ENCODE assay signal across 18 cellular contexts in the genomic region with DNA sequence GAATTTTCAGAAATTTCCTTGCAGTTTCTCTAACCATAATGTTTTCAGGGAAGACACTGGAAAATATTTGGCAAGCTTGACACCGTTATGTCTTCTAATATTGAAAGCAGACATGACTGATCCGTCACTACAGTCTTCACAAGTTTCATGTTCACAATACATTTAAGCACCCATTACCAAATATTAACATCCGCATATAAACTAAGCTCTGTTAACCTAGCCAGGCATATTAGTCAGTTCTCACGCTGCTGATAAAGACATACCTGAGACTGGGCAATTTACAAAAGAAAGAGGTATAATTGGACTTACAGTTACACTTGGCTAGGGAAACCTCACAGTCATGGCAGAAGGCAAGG.
"Had no signal": no experiment of that assay in that cellular context is flagged by ENCODE, and none has a peak within 500 bp of the region (broad histone marks: within the 10 kb centered on the region; RNA-seq: fewer than 3 reads in every experiment).

No MANE protein-coding gene starts in this region.

- H3K4me3 Mint-ChIP-seq: activated B cell treated with CpG ODN at 0.5 μM for 24 hours; activated CD8-positive, alpha-beta T cell treated with anti-CD3 and anti-CD28 coated beads for 36 hours; activated T-helper 17 cell treated with anti-CD3 and anti-CD28 coated beads, Interleukin-2, amount 50 U/mL, for 72 hours; naive thymus-derived CD8-positive, alpha-beta T cell; stimulated activated naive CD8-positive, alpha-beta T cell treated with anti-CD3 and anti-CD28 coated beads, Interleukin-15, Interleukin-2, amounts not matched to agents 100 ng/mL and 50 ng/mL, for 24 hours had no signal

- ATAC-seq: activated CD8-positive, alpha-beta T cell treated with anti-CD3 and anti-CD28 coated beads for 36 hours; activated T-helper 17 cell treated with anti-CD3 and anti-CD28 coated beads, Interleukin-2, amount 50 U/mL, for 72 hours; body of pancreas; naive thymus-derived CD8-positive, alpha-beta T cell; psoas muscle; right cardiac atrium had no signal

- H3K27me3 ChIP-seq: body of pancreas, ovary, transverse colon, vagina had no signal

- H3K4me1 ChIP-seq: body of pancreas, psoas muscle, transverse colon, vagina had no signal

- H3K36me3 ChIP-seq: ovary, transverse colon, vagina had no signal

- H3K27me3 Mint-ChIP-seq: activated CD8-positive, alpha-beta T cell treated with anti-CD3 and anti-CD28 coated beads for 36 hours; activated T-helper 17 cell treated with anti-CD3 and anti-CD28 coated beads, Interleukin-2, amount 50 U/mL, for 72 hours; stimulated activated naive CD8-positive, alpha-beta T cell treated with anti-CD3 and anti-CD28 coated beads, Interleukin-15, Interleukin-2, amounts not matched to agents 100 ng/mL and 50 ng/mL, for 24 hours had no signal

- H3K4me3 ChIP-seq: body of pancreas, dorsolateral prefrontal cortex, ovary, psoas muscle, skin epidermis, transverse colon, vagina had no signal

- H3K27ac ChIP-seq: body of pancreas, dorsolateral prefrontal cortex, ovary, psoas muscle, skin epidermis, transverse colon, vagina had no signal

- H3K9me3 Mint-ChIP-seq: activated CD8-positive, alpha-beta T cell treated with anti-CD3 and anti-CD28 coated beads for 36 hours had no signal

- H3K27ac Mint-ChIP-seq: activated B cell treated with CpG ODN at 0.5 μM for 24 hours; activated CD8-positive, alpha-beta T cell treated with anti-CD3 and anti-CD28 coated beads for 36 hours; activated T-helper 17 cell treated with anti-CD3 and anti-CD28 coated beads, Interleukin-2, amount 50 U/mL, for 72 hours; naive thymus-derived CD8-positive, alpha-beta T cell; stimulated activated naive CD8-positive, alpha-beta T cell treated with anti-CD3 and anti-CD28 coated beads, Interleukin-15, Interleukin-2, amounts not matched to agents 100 ng/mL and 50 ng/mL, for 24 hours had no signal

- H3K4me1 Mint-ChIP-seq: activated T-helper 17 cell treated with anti-CD3 and anti-CD28 coated beads, Interleukin-2, amount 50 U/mL, for 72 hours; naive thymus-derived CD8-positive, alpha-beta T cell had no signal

- H3K9me3 ChIP-seq: ovary, psoas muscle, transverse colon, vagina had no signal

- DNase-seq: activated B cell treated with CpG ODN at 0.5 μM for 24 hours; activated CD4-positive, alpha-beta T cell treated with anti-CD3 and anti-CD28 coated beads for 48 hours; activated CD8-positive, alpha-beta T cell treated with anti-CD3 and anti-CD28 coated beads for 36 hours; activated naive CD4-positive, alpha-beta T cell; activated T-cell treated with anti-CD3 and anti-CD28 coated beads, Interleukin-2, amount 50 U/mL, for 1 hour; body of pancreas; dorsolateral prefrontal cortex; naive thymus-derived CD8-positive, alpha-beta T cell; ovary; psoas muscle; right cardiac atrium; stimulated activated CD4-positive, alpha-beta T cell treated with anti-CD3 and anti-CD28 coated beads, Interleukin-15, amount 100 ng/mL, for 24 hours; stimulated activated CD4-positive, alpha-beta T cell treated with anti-CD3 and anti-CD28 coated beads, Interleukin-2, amount 100 ng/mL, for 48 hours; transverse colon had no signal
